In the genomic region with DNA sequence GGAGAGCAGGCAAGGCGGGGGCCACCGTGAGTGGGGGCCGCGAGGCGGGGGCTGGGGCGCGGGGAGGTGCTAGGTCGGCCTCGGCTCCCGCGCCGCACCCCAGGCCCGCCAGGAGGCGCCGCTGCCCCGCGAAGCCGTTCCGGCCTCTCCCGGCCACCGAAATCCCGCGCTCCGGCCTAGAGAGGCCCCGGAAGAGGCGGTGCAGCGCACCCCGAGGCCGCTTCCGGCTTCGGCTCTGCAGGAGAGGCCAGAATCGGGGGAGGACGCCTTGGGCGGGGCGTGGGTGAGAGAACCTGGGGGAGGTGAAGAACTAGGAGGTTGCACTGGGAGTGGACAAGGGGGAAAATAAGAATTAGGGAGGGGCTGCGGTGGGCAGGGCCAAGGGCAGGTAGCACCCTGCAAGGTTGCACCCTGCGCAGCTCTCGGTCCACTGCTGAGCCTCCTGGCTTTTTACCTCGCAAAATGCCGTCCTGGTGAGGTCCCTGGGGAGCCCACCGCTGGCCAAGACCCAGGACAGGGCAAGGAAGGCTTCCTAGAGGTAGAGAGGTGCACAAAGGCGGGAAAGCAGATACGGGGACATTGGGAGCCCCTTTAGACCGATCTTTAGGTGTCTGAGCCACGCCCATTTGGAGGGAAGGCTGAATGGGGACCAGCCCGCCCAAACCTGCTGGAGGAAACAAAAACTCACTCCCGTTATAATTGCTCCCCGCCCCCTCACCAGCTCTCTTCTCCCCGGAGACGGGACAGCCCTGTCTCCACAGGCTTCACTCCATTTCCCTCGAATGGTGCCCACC, we compare ENCODE assay signal across 1 cellular context.
TF ChIP-seq lines count a peak whose summit lies in the region.

No MANE protein-coding gene starts in this region.

TF ChIP-seq in K562, 482 proteins besides CTCF, POLR2A, EP300 and RAD21 (continues in another document):
- TF ChIP-seq NR2C2 (CRISPR knock-in tag; IDR thresholded peaks at IDR 0.05) (no peak), NR2C2 (tag; IDR thresholded peaks at IDR 0.05) (peak; percentile 16; the same call in 1 of the 2 replicates), POLR3A (IDR thresholded peaks at IDR 0.05; ENCODE audit: borderline replicate concordance, extremely low read depth, insufficient read depth, insufficient read length) (no peak), PHF8 (IDR thresholded peaks at IDR 0.05; ENCODE audit: borderline replicate concordance, low read length) (peak; percentile 55; the same call in 1 of the 2 replicates), CHD7 (IDR thresholded peaks at IDR 0.05; ENCODE audit: low read depth, low read length) (no peak), MCM3 (IDR thresholded peaks at IDR 0.05) (no peak), GATAD2A (IDR thresholded peaks at IDR 0.05) (0 out of 2 replicates have a peak, but pooled peaks have one; percentile 3), MYNN (IDR thresholded peaks at IDR 0.05) (0 out of 2 replicates have a peak, but pooled peaks have one; percentile 47), MYNN (CRISPR knock-in tag; IDR thresholded peaks at IDR 0.05) (no peak), LCOR (CRISPR knock-in tag; IDR thresholded peaks at IDR 0.05) (peak; percentile 78), SUPT5H (IDR thresholded peaks at IDR 0.05) (peak; percentile 50; the same call in 1 of the 2 replicates), TCF7 (IDR thresholded peaks at IDR 0.05; ENCODE audit: borderline replicate concordance) (0 out of 2 replicates have a peak, but pooled peaks have one; percentile 41), SMC3 (conservative IDR thresholded peaks at IDR 0.05; ENCODE audit: insufficient read depth, low read depth, low read length) (peak; percentile 90), SP1 (CRISPR knock-in tag; IDR thresholded peaks at IDR 0.05) (peak; percentile 93), ATF1 (CRISPR knock-in tag; IDR thresholded peaks at IDR 0.05) (no peak), ATF1 (tag; IDR thresholded peaks at IDR 0.05) (peak; percentile 34; the same call in 1 of the 2 replicates), HDAC1 (IDR thresholded peaks at IDR 0.05) (peak in 1 of 2 experiments; percentile 45; a peak in 2 of 4 replicates), RNF2 (IDR thresholded peaks at IDR 0.05) (peak; percentile 72; the same call in 1 of the 2 replicates), FOXP1 (CRISPR knock-in tag; IDR thresholded peaks at IDR 0.05) (peak; percentile 44; the same call in 1 of the 2 replicates), ZNF354B (CRISPR knock-in tag; IDR thresholded peaks at IDR 0.05) (no peak), NONO (IDR thresholded peaks at IDR 0.05; ENCODE audit: low read depth in 2 of 2, low read length in 1 of 2) (0 out of 4 replicates have a peak, but pooled peaks of 1 of the 2 experiments have one; percentile 24), SP2 (IDR thresholded peaks at IDR 0.05; ENCODE audit: extremely low read depth, low read depth, low read length, poor library complexity, severe bottlenecking) (peak; percentile 93), TAF7 (tag; IDR thresholded peaks at IDR 0.05) (0 out of 2 replicates have a peak, but pooled peaks have one; percentile 13), ZFX (CRISPR knock-in tag; IDR thresholded peaks at IDR 0.05) (peak; percentile 47; the same call in 1 of the 2 replicates), C11orf30 (IDR thresholded peaks at IDR 0.05; ENCODE audit: low read depth) (peak; percentile 48), STAG1 (CRISPR knock-in tag; IDR thresholded peaks at IDR 0.05; ENCODE audit: borderline replicate concordance) (peak; percentile 63; the same call in 1 of the 2 replicates), HOXB6 (CRISPR knock-in tag; IDR thresholded peaks at IDR 0.05; ENCODE audit: borderline replicate concordance) (no peak), HDAC2 (IDR thresholded peaks at IDR 0.05) (peak; percentile 17), SOX6 (IDR thresholded peaks at IDR 0.05) (peak; percentile 24; the same call in 1 of the 2 replicates), JUND (IDR thresholded peaks at IDR 0.05; ENCODE audit: borderline replicate concordance, low read depth, low read length) (0 out of 2 replicates have a peak, but pooled peaks have one; percentile 46), JUND (tag; IDR thresholded peaks at IDR 0.05; ENCODE audit: borderline replicate concordance, low read depth, low read length) (peak; percentile 10; the same call in 1 of the 3 replicates), EWSR1 (IDR thresholded peaks at IDR 0.05; ENCODE audit: borderline replicate concordance, low read depth, partially characterized antibody) (no peak), JUNB (CRISPR knock-in tag; conservative IDR thresholded peaks at IDR 0.05) (no peak), ZBTB1 (CRISPR knock-in tag; IDR thresholded peaks at IDR 0.05; ENCODE audit: borderline replicate concordance, low read depth) (0 out of 2 replicates have a peak, but pooled peaks have one; percentile 33)
- TF ChIP-seq, protein P1, sequence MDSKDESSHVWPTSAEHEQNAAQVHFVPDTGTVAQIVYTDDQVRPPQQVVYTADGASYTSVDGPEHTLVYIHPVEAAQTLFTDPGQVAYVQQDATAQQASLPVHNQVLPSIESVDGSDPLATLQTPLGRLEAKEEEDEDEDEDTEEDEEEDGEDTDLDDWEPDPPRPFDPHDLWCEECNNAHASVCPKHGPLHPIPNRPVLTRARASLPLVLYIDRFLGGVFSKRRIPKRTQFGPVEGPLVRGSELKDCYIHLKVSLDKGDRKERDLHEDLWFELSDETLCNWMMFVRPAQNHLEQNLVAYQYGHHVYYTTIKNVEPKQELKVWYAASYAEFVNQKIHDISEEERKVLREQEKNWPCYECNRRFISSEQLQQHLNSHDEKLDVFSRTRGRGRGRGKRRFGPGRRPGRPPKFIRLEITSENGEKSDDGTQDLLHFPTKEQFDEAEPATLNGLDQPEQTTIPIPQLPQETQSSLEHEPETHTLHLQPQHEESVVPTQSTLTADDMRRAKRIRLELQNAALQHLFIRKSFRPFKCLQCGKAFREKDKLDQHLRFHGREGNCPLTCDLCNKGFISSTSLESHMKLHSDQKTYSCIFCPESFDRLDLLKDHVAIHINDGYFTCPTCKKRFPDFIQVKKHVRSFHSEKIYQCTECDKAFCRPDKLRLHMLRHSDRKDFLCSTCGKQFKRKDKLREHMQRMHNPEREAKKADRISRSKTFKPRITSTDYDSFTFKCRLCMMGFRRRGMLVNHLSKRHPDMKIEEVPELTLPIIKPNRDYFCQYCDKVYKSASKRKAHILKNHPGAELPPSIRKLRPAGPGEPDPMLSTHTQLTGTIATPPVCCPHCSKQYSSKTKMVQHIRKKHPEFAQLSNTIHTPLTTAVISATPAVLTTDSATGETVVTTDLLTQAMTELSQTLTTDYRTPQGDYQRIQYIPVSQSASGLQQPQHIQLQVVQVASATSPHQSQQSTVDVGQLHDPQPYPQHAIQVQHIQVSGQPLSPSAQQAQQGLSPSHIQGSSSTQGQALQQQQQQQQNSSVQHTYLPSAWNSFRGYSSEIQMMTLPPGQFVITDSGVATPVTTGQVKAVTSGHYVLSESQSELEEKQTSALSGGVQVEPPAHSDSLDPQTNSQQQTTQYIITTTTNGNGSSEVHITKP (IDR thresholded peaks at IDR 0.05; ENCODE audit: partially characterized antibody) = peak; percentile 71
- TF ChIP-seq, protein P2, sequence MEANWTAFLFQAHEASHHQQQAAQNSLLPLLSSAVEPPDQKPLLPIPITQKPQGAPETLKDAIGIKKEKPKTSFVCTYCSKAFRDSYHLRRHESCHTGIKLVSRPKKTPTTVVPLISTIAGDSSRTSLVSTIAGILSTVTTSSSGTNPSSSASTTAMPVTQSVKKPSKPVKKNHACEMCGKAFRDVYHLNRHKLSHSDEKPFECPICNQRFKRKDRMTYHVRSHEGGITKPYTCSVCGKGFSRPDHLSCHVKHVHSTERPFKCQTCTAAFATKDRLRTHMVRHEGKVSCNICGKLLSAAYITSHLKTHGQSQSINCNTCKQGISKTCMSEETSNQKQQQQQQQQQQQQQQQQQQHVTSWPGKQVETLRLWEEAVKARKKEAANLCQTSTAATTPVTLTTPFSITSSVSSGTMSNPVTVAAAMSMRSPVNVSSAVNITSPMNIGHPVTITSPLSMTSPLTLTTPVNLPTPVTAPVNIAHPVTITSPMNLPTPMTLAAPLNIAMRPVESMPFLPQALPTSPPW (CRISPR knock-in tag; IDR thresholded peaks at IDR 0.05) = peak; percentile 95
- TF ChIP-seq, protein P3, sequence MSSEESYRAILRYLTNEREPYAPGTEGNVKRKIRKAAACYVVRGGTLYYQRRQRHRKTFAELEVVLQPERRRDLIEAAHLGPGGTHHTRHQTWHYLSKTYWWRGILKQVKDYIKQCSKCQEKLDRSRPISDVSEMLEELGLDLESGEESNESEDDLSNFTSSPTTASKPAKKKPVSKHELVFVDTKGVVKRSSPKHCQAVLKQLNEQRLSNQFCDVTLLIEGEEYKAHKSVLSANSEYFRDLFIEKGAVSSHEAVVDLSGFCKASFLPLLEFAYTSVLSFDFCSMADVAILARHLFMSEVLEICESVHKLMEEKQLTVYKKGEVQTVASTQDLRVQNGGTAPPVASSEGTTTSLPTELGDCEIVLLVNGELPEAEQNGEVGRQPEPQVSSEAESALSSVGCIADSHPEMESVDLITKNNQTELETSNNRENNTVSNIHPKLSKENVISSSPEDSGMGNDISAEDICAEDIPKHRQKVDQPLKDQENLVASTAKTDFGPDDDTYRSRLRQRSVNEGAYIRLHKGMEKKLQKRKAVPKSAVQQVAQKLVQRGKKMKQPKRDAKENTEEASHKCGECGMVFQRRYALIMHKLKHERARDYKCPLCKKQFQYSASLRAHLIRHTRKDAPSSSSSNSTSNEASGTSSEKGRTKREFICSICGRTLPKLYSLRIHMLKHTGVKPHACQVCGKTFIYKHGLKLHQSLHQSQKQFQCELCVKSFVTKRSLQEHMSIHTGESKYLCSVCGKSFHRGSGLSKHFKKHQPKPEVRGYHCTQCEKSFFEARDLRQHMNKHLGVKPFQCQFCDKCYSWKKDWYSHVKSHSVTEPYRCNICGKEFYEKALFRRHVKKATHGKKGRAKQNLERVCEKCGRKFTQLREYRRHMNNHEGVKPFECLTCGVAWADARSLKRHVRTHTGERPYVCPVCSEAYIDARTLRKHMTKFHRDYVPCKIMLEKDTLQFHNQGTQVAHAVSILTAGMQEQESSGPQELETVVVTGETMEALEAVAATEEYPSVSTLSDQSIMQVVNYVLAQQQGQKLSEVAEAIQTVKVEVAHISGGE (CRISPR knock-in tag; IDR thresholded peaks at IDR 0.05) = peak; percentile 81 to 93 (median 82); a peak in 5 of 6 replicates
